ENCODE assay signal across 8 cellular contexts in the genomic region with DNA sequence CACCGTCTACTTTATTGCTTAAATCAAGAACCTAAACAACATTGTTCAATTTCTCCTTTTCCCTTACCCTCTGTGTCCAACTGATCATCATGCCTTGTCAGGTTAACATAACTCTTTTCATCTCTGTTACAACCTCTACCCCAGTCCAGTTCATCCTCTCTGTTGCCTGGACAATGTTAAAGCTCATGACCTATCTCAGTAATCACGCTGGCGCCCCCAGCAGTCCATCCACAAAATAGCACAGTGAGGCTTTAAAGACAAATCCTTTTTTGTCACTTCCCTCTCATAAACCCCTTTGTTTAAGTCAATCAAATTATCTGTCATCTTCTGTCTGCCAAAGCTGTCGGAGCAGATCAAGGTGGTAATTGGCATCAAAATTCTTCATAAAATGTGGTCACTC.
DNase-seq lines count a peak whose midpoint lies in the region; ATAC-seq, FAIRE-seq and TF ChIP-seq lines count a peak whose summit lies in the region.

No MANE protein-coding gene starts in this region.

- WGBS in K562 (ENCODE audit: insufficient coverage, low coverage, missing lambda C conversion rate), result 46% methylated on average over 4 of the region's 4 CpGs

- TF ChIP-seq EP300 in K562 (IDR thresholded peaks at IDR 0.05; ENCODE audit: low read length), result no peak

- H3K79me2 ChIP-seq in K562 (ENCODE audit: control insufficient read depth, insufficient read depth, low read length), result peaks cover 67% of the 10 kb centered on the region

- no peaks in the 10 kb centered on the region for H4K20me1 ChIP-seq in K562 (replicated peaks; ENCODE audit: control insufficient read depth, insufficient read depth, low read length)

- no peak overlapping the region for H3K27ac ChIP-seq in K562 (ENCODE audit: extremely low read depth, low read depth, low read length)

- ATAC-seq in HG03521 (IDR thresholded peaks at IDR 0.05; ENCODE audit: unreplicated experiment) (peak; percentile 52), K562 (peak; percentile 91), left colon (peak; percentile 43), HG02970 (IDR thresholded peaks at IDR 0.05; ENCODE audit: low FRiP score, unreplicated experiment) (no peak)

- TF ChIP-seq POLR2A in K562 (conservative IDR thresholded peaks at IDR 0.05), result no peak

- no peaks in the 10 kb centered on the region for H3K27me3 ChIP-seq in K562 (ENCODE audit: control insufficient read depth in 2 of 2, insufficient read depth in 2 of 2, low read length in 2 of 2)

- H3K4me2 ChIP-seq in K562 (ENCODE audit: insufficient read depth, low read length), result no peak overlapping the region

- H3K4me1 ChIP-seq in K562 (replicated peaks in 1 of 2; ENCODE audit: control insufficient read depth in 2 of 2, insufficient read depth in 2 of 2, low read length in 2 of 2), result no peaks in the 10 kb centered on the region

- POLR2A ChIA-PET in K562 (lab: Yijun Ruan, JAX), result interaction anchor here (0.7 to 1.7 kb wide), 3 partner anchors 12 to 235 kb away, joined by 3 to 7 read pairs (median 5); no protein-coding TSS in a partner anchor

- BruUV-seq in K562 (replicated peaks; lab: Mats Ljungman, UMichigan), result no TSS peak

- intact Hi-C loops in K562 (cut with micrococcal nuclease), result loop anchor here (1.0 to 5.0 kb wide), 2 partner anchors 137 to 372 kb away; no protein-coding TSS in a partner anchor
- intact Hi-C loops in left colon (cut with DNase I, micrococcal nuclease), result no loop called here

- H3K9me3 ChIP-seq in K562 (replicated peaks; ENCODE audit: control insufficient read depth, insufficient read depth, low read depth, low read length), result no peaks in the 10 kb centered on the region

- FAIRE-seq in K562 (lab: Jason Lieb, UNC), result peak; percentile 75

- in situ Hi-C loops in K562 (cut with MboI), result loop anchor here (5.0 kb wide), 1 partner anchor 382 kb away; no protein-coding TSS in a partner anchor

- peak; percentile 45 for DNase-seq in GM12865 (ENCODE audit: low read depth)
- peak; percentile 7 to 63 (median 38) for DNase-seq in T-helper 2 cell
- DNase-seq in K562 (ENCODE audit: extremely low read depth in 1 of 4, low spot score in 3 of 4), result peak; percentile 47 to 71 (median 54)
- DNase-seq in left colon, result peak in 1 of 2 donors; percentile 52
- DNase-seq in stimulated activated CD8-positive, alpha-beta memory T cell treated with anti-CD3 and anti-CD28 coated beads, Interleukin-4, amount 100 ng/mL, for 24 hours (ENCODE audit: low read depth), result peak; percentile 33
- DNase-seq in putamen (ENCODE audit: low spot score), result no peak

- H2AFZ ChIP-seq in K562 (ENCODE audit: low read depth, low read length), result no peak overlapping the region

- no peak overlapping the region for H3K9ac ChIP-seq in K562 (ENCODE audit: insufficient read depth in 1 of 2, low read depth in 2 of 2, low read length in 2 of 2)

- H3K9me1 ChIP-seq in K562 (ENCODE audit: control insufficient read depth, insufficient read depth, low read length), result no peaks in the 10 kb centered on the region

- TF ChIP-seq RAD21 in K562 (CRISPR knock-in tag; conservative IDR thresholded peaks at IDR 0.05 in 1 of 2, IDR thresholded peaks at IDR 0.05 in 1 of 2), result peak; percentile 58 to 83

- H3K36me3 ChIP-seq in K562 (ENCODE audit: control insufficient read depth, insufficient read depth, low read length), result peaks cover 41% of the 10 kb centered on the region

- TF ChIP-seq CTCF in GM12865 (IDR thresholded peaks at IDR 0.05; ENCODE audit: insufficient read depth, low read depth, low read length, missing control alignments) (peak; percentile 30), K562 (IDR thresholded peaks at IDR 0.05 in 2 of 3, conservative IDR thresholded peaks at IDR 0.05 in 1 of 3; ENCODE audit: insufficient read depth in 2 of 3, low read depth in 1 of 3, low read length in 3 of 3) (peak; percentile 73 to 78 (median 73))

- H3K4me3 ChIP-seq in GM12865 (ENCODE audit: low read depth, low read length) (no peak overlapping the region), K562 (no peak overlapping the region)

- CTCF ChIA-PET in K562 (lab: Yijun Ruan, JAX; ENCODE audit: low intra/inter-chr PET ratio), result interaction anchor here (0.7 kb wide), 1 partner anchor 138 kb away, joined by 3 read pairs; no protein-coding TSS in a partner anchor

TF ChIP-seq in K562, 482 proteins besides CTCF, POLR2A, EP300 and RAD21:
- TF ChIP-seq HNRNPL (IDR thresholded peaks at IDR 0.05; ENCODE audit: low read depth, low read length) (no peak), MECOM (CRISPR knock-in tag; IDR thresholded peaks at IDR 0.05) (peak; percentile 23; the same call in 1 of the 2 replicates), NR2C1 (IDR thresholded peaks at IDR 0.05) (no peak), NR2C1 (tag; IDR thresholded peaks at IDR 0.05) (no peak), MEIS2 (IDR thresholded peaks at IDR 0.05; ENCODE audit: partially characterized antibody) (peak; percentile 15), CBX3 (IDR thresholded peaks at IDR 0.05; ENCODE audit: borderline replicate concordance in 1 of 2, low read length in 2 of 2) (0 out of 3 replicates have a peak, but pooled peaks of 1 of the 2 experiments have one; percentile 31), RFX1 (IDR thresholded peaks at IDR 0.05) (peak; percentile 56), BHLHE40 (IDR thresholded peaks at IDR 0.05; ENCODE audit: low read length) (no peak), FOXJ3 (CRISPR knock-in tag; IDR thresholded peaks at IDR 0.05) (no peak), SMC3 (conservative IDR thresholded peaks at IDR 0.05; ENCODE audit: insufficient read depth, low read depth, low read length) (peak; percentile 46)
